ENCODE assay signal across 8 cellular contexts in the genomic region with DNA sequence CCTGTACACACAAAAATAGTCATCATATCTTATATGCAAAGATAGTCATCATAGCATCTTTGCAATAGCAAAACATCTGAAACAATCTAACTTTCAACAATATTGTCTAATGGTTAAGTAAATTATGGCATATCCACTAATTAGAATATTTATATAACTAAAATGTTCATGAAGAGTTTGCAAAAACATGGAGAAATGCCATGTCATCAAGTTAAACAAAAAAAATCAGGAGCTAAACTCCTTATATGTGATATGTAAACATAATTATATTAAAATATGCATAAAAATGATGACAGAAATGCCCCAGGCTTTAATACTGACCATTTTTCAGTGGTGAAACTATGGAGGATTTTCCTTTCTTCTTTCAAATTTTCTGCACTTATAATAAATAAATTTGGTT.
"Had no signal": no experiment of that assay in that cellular context is flagged by ENCODE, and none has a peak within 500 bp of the region (broad histone marks: within the 10 kb centered on the region; RNA-seq: fewer than 3 reads in every experiment).

No MANE protein-coding gene starts in this region.

- H3K27ac ChIP-seq: KMS-11 had no signal

- FAIRE-seq: H1, H54, HTR-8/SVneo had no signal

- H2AFZ ChIP-seq: GM23338 had no signal

- DNase-seq: H9, HCEC 1CT, KBM-7 had no signal

- ATAC-seq: GM23338 had no signal

- H3K4me2 ChIP-seq: GM23338, KMS-11 had no signal

- H3K9ac ChIP-seq: KMS-11 had no signal

- H3K4me3 ChIP-seq: GM23338 had no signal
